In genomic region chr17:10616502-10617119, GRCh38 we compare ENCODE assay signal across 8 cellular contexts. TPM values are rescaled to one million over a fixed set of nuclear protein-coding genes. Genes with fewer than 3 reads are reported as not detected.
DNase-seq lines count a peak whose midpoint lies in the region; FAIRE-seq lines count a peak whose summit lies in the region.

No MANE protein-coding gene starts in this region.

- no peak overlapping the region for H3K27ac Mint-ChIP-seq in activated naive CD4-positive, alpha-beta T cell treated with anti-CD3 and anti-CD28 coated beads, Interleukin-2, amount 10 ng/mL, durations not matched to agents 7 days and 5 days

- peaks cover 5% of the 10 kb centered on the region for H3K27me3 Mint-ChIP-seq in activated naive CD4-positive, alpha-beta T cell treated with anti-CD3 and anti-CD28 coated beads, Interleukin-2, amount 10 ng/mL, durations not matched to agents 7 days and 5 days

- no peaks in the 10 kb centered on the region for H3K4me1 Mint-ChIP-seq in activated naive CD4-positive, alpha-beta T cell treated with anti-CD3 and anti-CD28 coated beads, Interleukin-2, amount 10 ng/mL, durations not matched to agents 7 days and 5 days

- in situ Hi-C loops in KBM-7 (cut with MboI; ENCODE audit: low pct_unique_long_range_greater_than_20kb, low sequenced_read_pairs), result loop anchor here (10.0 to 25.0 kb wide), 2 partner anchors 292 to 704 kb away; partner anchors contain the start of gene RCVRN

- CTCF ChIA-PET in activated naive CD4-positive, alpha-beta T cell treated with anti-CD3 and anti-CD28 coated beads, Interleukin-2, amount 10 ng/mL, durations not matched to agents 7 days and 5 days (lab: Charles Lee), result interaction anchor here (1.0 to 10.3 kb wide), 16 partner anchors 11 to 691 kb away, joined by 3 to 122 read pairs (median 4); no protein-coding TSS in a partner anchor

- no peak for FAIRE-seq in urothelium cell line (lab: Jason Lieb, UNC)

- intact Hi-C loops in head of caudate nucleus (cut with DNase I), result loop anchor here (5.0 to 10.0 kb wide), 2 partner anchors 289 to 712 kb away; partner anchors contain the start of gene RCVRN
- intact Hi-C loops in posterior vena cava (cut with DNase I), result loop anchor here (5.0 to 10.0 kb wide), 3 partner anchors 282 to 692 kb away; no protein-coding TSS in a partner anchor

- peak; percentile 29 for DNase-seq in SKM-1 treated with dmso at 0.1 percent for 144 hours (lab: John Stamatoyannopoulos, UW; ENCODE audit: unreplicated experiment)
- no peak for DNase-seq in SKM-1 (lab: John Stamatoyannopoulos, UW; ENCODE audit: unreplicated experiment)
- peak; percentile 78 for DNase-seq in KBM-7
- DNase-seq in SK-N-DZ (ENCODE audit: low spot score), result peak; percentile 82
- peak; percentile 80 for DNase-seq in activated naive CD4-positive, alpha-beta T cell treated with anti-CD3 and anti-CD28 coated beads, Interleukin-2, amount 10 ng/mL, durations not matched to agents 7 days and 5 days
- DNase-seq in head of caudate nucleus, result peak in 41 of 42 donors; percentile 51 to 93 (median 80)
- DNase-seq in posterior vena cava (ENCODE audit: low spot score), result peak; percentile 92
- peak; percentile 71 for DNase-seq in urothelium cell line (ENCODE audit: low spot score)

- no peaks in the 10 kb centered on the region for H3K36me3 Mint-ChIP-seq in activated naive CD4-positive, alpha-beta T cell treated with anti-CD3 and anti-CD28 coated beads, Interleukin-2, amount 10 ng/mL, durations not matched to agents 7 days and 5 days

- H3K4me3 Mint-ChIP-seq in activated naive CD4-positive, alpha-beta T cell treated with anti-CD3 and anti-CD28 coated beads, Interleukin-2, amount 10 ng/mL, durations not matched to agents 7 days and 5 days, result no peak overlapping the region

- H3K9me3 Mint-ChIP-seq in activated naive CD4-positive, alpha-beta T cell treated with anti-CD3 and anti-CD28 coated beads, Interleukin-2, amount 10 ng/mL, durations not matched to agents 7 days and 5 days, result no peaks in the 10 kb centered on the region

RNA-seq across cellular contexts. Expression of gene MYH3, which starts 40.5 kb away (rescaled TPM):
- polyA plus RNA-seq in SK-N-DZ (2014; cell fraction: cytosol; rRNA removed), result 0.52 and 1.0 TPM in 2 replicates
- polyA plus RNA-seq in SK-N-DZ (2014; cell fraction: nucleus; rRNA removed), result 5.0 and 11.8 TPM in 2 replicates
- 10 to 100 TPM; 19.9 to 75.1 TPM for total RNA-seq in posterior vena cava
